15 cellular contexts compared by ENCODE assay signal in genomic region chr11:44382648-44383240, GRCh38.
A peak's percentile ranks its signal among the peaks of the same experiment; 100 is the strongest.
DNase-seq lines count a peak whose midpoint lies in the region; ATAC-seq and TF ChIP-seq lines count a peak whose summit lies in the region.
"Had no signal": no experiment of that assay in that cellular context is flagged by ENCODE, and none has a peak within 500 bp of the region (broad histone marks: within the 10 kb centered on the region; RNA-seq: fewer than 3 reads in every experiment).

No MANE protein-coding gene starts in this region.

- H3K9me3 Mint-ChIP-seq in nephron: no peaks in the 10 kb centered on the region

- H3K9ac ChIP-seq in BLaER1 treated with 17β-estradiol and CSF1 and Interleukin-3, amounts not matched to agents 10 nM and 100 nM: peak overlapping the region in 7 of 11 experiments; percentile 52 to 82 (median 78); a peak in 13 of 22 replicates

- H3K27ac Mint-ChIP-seq in nephron: peak overlapping the region in 2 of 3 experiments; percentile 19 to 64
- H3K27ac Mint-ChIP-seq: CD8-positive, alpha-beta T cell had no signal

- H3K4me3 Mint-ChIP-seq in nephron: peak overlapping the region in 1 of 3 experiments; percentile 1
- H3K4me3 Mint-ChIP-seq: CD8-positive, alpha-beta T cell had no signal

- TF ChIP-seq POLR2A in thyroid gland (IDR thresholded peaks at IDR 0.05): no peak
- TF ChIP-seq POLR2A in adrenal gland (IDR thresholded peaks at IDR 0.05): no peak

- H3K4me1 Mint-ChIP-seq in nephron: peaks cover 27% of the 10 kb centered on the region

- no peak for ATAC-seq in HG03439 (IDR thresholded peaks at IDR 0.05; ENCODE audit: unreplicated experiment)
- ATAC-seq: CD8-positive, alpha-beta T cell; K562 had no signal

- H4K20me1 ChIP-seq in BLaER1 treated with 17β-estradiol and CSF1 and Interleukin-3, amounts not matched to agents 10 nM and 100 nM: no peaks in the 10 kb centered on the region

- peak overlapping the region in 8 of 11 experiments; percentile 0 to 92 (median 80); a peak in 15 of 22 replicates for H3K27ac ChIP-seq in BLaER1 treated with 17β-estradiol and CSF1 and Interleukin-3, amounts not matched to agents 10 nM and 100 nM
- peak overlapping the region in 1 of 3 donors; percentile 52 for H3K27ac ChIP-seq in thyroid gland
- no peak overlapping the region for H3K27ac ChIP-seq in adrenal gland
- H3K27ac ChIP-seq: C4-2B had no signal

- H3K36me3 ChIP-seq in BLaER1 treated with 17β-estradiol and CSF1 and Interleukin-3, amounts not matched to agents 10 nM and 100 nM: no peaks in the 10 kb centered on the region
- H3K36me3 ChIP-seq in thyroid gland (no peaks in the 10 kb centered on the region), adrenal gland (replicated peaks in 1 of 2) (no peaks in the 10 kb centered on the region)

- H3K27me3 ChIP-seq in BLaER1 treated with 17β-estradiol and CSF1 and Interleukin-3, amounts not matched to agents 10 nM and 100 nM: no peaks in the 10 kb centered on the region
- H3K27me3 ChIP-seq in thyroid gland (no peaks in the 10 kb centered on the region), adrenal gland (peaks cover 6% of the 10 kb centered on the region)

- 56 to 64% methylated on average over 7 of the region's 7 CpGs for WGBS in thyroid gland, 2 donors
- WGBS in adrenal gland, 4 donors: 75 to 82% (median 77%) methylated on average over 5 to 7 of the region's 7 CpGs

- peak; percentile 60 for DNase-seq in NCI-H82 (lab: John Stamatoyannopoulos, UW)
- peak; percentile 86 to 90 for DNase-seq in thyroid gland
- DNase-seq in iPS-NIHi11 (ENCODE audit: low spot score): no peak
- DNase-seq in adrenal gland: no peak
- DNase-seq: ACHN; CD8-positive, alpha-beta T cell; COR-L47; DMS53; GF-D8; HCEC 1CT had no signal

- peak overlapping the region in 5 of 10 experiments; percentile 1 to 23 (median 15); a peak in 5 of 20 replicates for H3K4me3 ChIP-seq in BLaER1 treated with 17β-estradiol and CSF1 and Interleukin-3, amounts not matched to agents 10 nM and 100 nM
- no peak overlapping the region for H3K4me3 ChIP-seq in thyroid gland (replicated peaks in 1 of 3)
- H3K4me3 ChIP-seq in adrenal gland: no peak overlapping the region
- H3K4me3 ChIP-seq: K562 had no signal

- H3K36me3 Mint-ChIP-seq in nephron (ENCODE audit: low read depth): no peaks in the 10 kb centered on the region
- H3K36me3 Mint-ChIP-seq: CD8-positive, alpha-beta T cell had no signal

- peaks cover 35% of the 10 kb centered on the region for H3K27me3 Mint-ChIP-seq in nephron (ENCODE audit: low read depth)

- intact Hi-C loops in thyroid gland (cut with DNase I): no loop called here
- intact Hi-C loops in adrenal gland (cut with DNase I): no loop called here

- H3K4me1 ChIP-seq in BLaER1 treated with 17β-estradiol and CSF1 and Interleukin-3, amounts not matched to agents 10 nM and 100 nM: peaks cover 13 to 66% (median 44%) of the 10 kb centered on the region in 10 experiments
- peaks cover 14 to 34% of the 10 kb centered on the region in 2 donors for H3K4me1 ChIP-seq in thyroid gland
- no peaks in the 10 kb centered on the region for H3K4me1 ChIP-seq in adrenal gland (replicated peaks in 1 of 2)

- TF ChIP-seq CTCF in nephron (IDR thresholded peaks at IDR 0.05; ENCODE audit: unreplicated experiment in 3 of 3) (no peak), thyroid gland (IDR thresholded peaks at IDR 0.05) (peak in 1 of 6 experiments; percentile 53), adrenal gland (IDR thresholded peaks at IDR 0.05) (no peak)

- H3K9me3 ChIP-seq in BLaER1 treated with 17β-estradiol and CSF1 and Interleukin-3, amounts not matched to agents 10 nM and 100 nM (replicated peaks in 1 of 11): peaks cover 0 to 2% (median 0%) of the 10 kb centered on the region in 11 experiments; a peak in 1 of 22 replicates
- H3K9me3 ChIP-seq in thyroid gland (no peaks in the 10 kb centered on the region), adrenal gland (replicated peaks in 1 of 3) (no peaks in the 10 kb centered on the region)

- peak overlapping the region; percentile 48 to 96 (median 82); a peak in 21 of 22 replicates for H3K4me2 ChIP-seq in BLaER1 treated with 17β-estradiol and CSF1 and Interleukin-3, amounts not matched to agents 10 nM and 100 nM

Comparison
In these comparisons a context has a peak if more than half of its experiments do, and no peak if none do; other contexts are left out.
1. H3K27ac ChIP-seq: peak in BLaER1 treated with 17β-estradiol and CSF1 and Interleukin-3, amounts not matched to agents 10 nM and 100 nM (8 of 11); none in adrenal gland (0 of 5).
2. DNase-seq: peak in NCI-H82 (single experiment) and thyroid gland (2 of 2); none in iPS-NIHi11 (single experiment) and adrenal gland (0 of 7).